1 cellular context compared by ENCODE assay signal in the genomic region with DNA sequence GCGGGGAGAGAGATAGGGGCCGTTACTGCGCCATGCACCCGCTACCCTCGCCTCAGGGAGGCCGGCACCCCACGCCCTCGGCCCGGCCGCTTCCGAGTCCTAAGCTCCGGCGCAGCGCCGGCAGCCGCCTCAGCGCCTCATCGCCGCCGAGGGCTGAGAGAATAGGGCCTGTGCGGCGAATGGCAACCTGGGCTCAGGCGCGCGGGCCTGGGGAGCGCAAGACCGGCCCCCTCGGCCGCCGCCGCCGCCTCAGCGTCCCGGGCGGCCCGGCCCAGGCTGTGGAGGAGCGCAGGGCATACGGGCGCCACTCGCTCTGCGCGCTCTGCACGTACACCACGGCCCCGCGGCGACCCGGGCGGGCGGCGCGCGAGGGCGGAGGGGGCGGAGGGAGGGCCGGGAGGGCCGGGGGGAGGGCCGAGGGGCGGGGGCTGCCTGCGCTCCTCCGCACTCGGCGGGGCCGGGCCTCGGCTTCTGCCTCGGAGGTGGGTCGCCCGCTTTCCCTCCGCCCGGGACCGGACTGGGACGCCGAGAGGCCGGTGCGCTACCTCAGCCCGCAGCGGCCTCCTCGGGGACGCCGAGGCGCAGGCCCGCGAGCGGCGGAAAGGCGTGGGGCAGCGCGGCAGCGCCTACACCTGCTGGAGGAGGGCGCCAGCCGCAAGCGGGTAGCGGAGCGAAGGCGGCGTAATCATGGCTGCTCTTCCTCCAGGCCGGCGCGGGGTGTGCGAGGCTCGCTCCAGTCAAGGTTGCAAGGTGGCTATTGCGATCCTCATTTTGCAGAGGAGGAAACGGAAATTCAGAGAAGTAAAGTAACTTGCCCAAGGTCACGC.
TF ChIP-seq lines count a peak whose summit lies in the region.

A gene (minus strand): TSS at position 317 of the 827 bp plus-strand sequence. CDS start 399 bp downstream, outside the sequence.

TF ChIP-seq in HepG2, 621 proteins besides CTCF, POLR2A, EP300 and RAD21 (continued from another document and continues in another):
- TF ChIP-seq ZNF558 (CRISPR knock-in tag; IDR thresholded peaks at IDR 0.05; ENCODE audit: borderline replicate concordance) (peak; percentile 54; the same call in 1 of the 2 replicates), HDAC2 (CRISPR knock-in tag; IDR thresholded peaks at IDR 0.05) (peak; percentile 53; the same call in 1 of the 2 replicates), ZNF616 (CRISPR knock-in tag; IDR thresholded peaks at IDR 0.05; ENCODE audit: low read depth) (peak; percentile 64; the same call in 1 of the 2 replicates), SNAPC2 (CRISPR knock-in tag; IDR thresholded peaks at IDR 0.05) (no peak), ZC3H13 (CRISPR knock-in tag; IDR thresholded peaks at IDR 0.05) (peak; percentile 60; the same call in 1 of the 2 replicates), ZFYVE20 (CRISPR knock-in tag; IDR thresholded peaks at IDR 0.05; ENCODE audit: borderline replicate concordance, low read depth) (peak; percentile 37; the same call in 1 of the 2 replicates), PHF21A (CRISPR knock-in tag; IDR thresholded peaks at IDR 0.05) (peak; percentile 46), NFATC3 (CRISPR knock-in tag; IDR thresholded peaks at IDR 0.05) (no peak), ZNF713 (CRISPR knock-in tag; IDR thresholded peaks at IDR 0.05) (no peak), ZNF652 (CRISPR knock-in tag; IDR thresholded peaks at IDR 0.05; ENCODE audit: borderline replicate concordance, low read depth) (no peak), MAFF (IDR thresholded peaks at IDR 0.05; ENCODE audit: low read depth, low read length) (no peak), ZNF615 (CRISPR knock-in tag; IDR thresholded peaks at IDR 0.05; ENCODE audit: borderline replicate concordance) (no peak), KAT8 (CRISPR knock-in tag; IDR thresholded peaks at IDR 0.05) (peak; percentile 76), ZBTB7A (CRISPR knock-in tag; IDR thresholded peaks at IDR 0.05) (no peak), ZNF260 (CRISPR knock-in tag; IDR thresholded peaks at IDR 0.05; ENCODE audit: borderline replicate concordance, low read depth) (no peak), DNMT3B (CRISPR knock-in tag; conservative IDR thresholded peaks at IDR 0.05) (no peak), ZSCAN9 (CRISPR knock-in tag; IDR thresholded peaks at IDR 0.05; ENCODE audit: borderline replicate concordance) (no peak), FOXO1 (CRISPR knock-in tag; IDR thresholded peaks at IDR 0.05) (peak; percentile 16; the same call in 1 of the 2 replicates), ZNF20 (CRISPR knock-in tag; IDR thresholded peaks at IDR 0.05) (no peak), ZNF101 (CRISPR knock-in tag; IDR thresholded peaks at IDR 0.05; ENCODE audit: borderline replicate concordance, low read depth) (no peak), ZNF841 (CRISPR knock-in tag; IDR thresholded peaks at IDR 0.05; ENCODE audit: borderline replicate concordance) (no peak), ZBTB38 (CRISPR knock-in tag; IDR thresholded peaks at IDR 0.05) (peak; percentile 85), ZNF382 (CRISPR knock-in tag; IDR thresholded peaks at IDR 0.05; ENCODE audit: borderline replicate concordance) (no peak), ZSCAN21 (CRISPR knock-in tag; IDR thresholded peaks at IDR 0.05; ENCODE audit: borderline replicate concordance) (peak; percentile 84; the same call in 1 of the 2 replicates), ZNF724P (CRISPR knock-in tag; IDR thresholded peaks at IDR 0.05; ENCODE audit: borderline replicate concordance) (peak; percentile 57; the same call in 1 of the 2 replicates), TP53 (CRISPR knock-in tag; conservative IDR thresholded peaks at IDR 0.05) (no peak), ZNF570 (CRISPR knock-in tag; IDR thresholded peaks at IDR 0.05; ENCODE audit: borderline replicate concordance) (no peak), SP5 (CRISPR knock-in tag; IDR thresholded peaks at IDR 0.05; ENCODE audit: borderline replicate concordance, low read depth) (peak; percentile 34; the same call in 1 of the 2 replicates), RFX3 (CRISPR knock-in tag; IDR thresholded peaks at IDR 0.05) (no peak), ZNF572 (CRISPR knock-in tag; IDR thresholded peaks at IDR 0.05) (no peak), NR2F2 (IDR thresholded peaks at IDR 0.05; ENCODE audit: borderline replicate concordance, low read depth) (no peak), MLLT10 (CRISPR knock-in tag; IDR thresholded peaks at IDR 0.05) (no peak), GFI1 (CRISPR knock-in tag; IDR thresholded peaks at IDR 0.05; ENCODE audit: borderline replicate concordance) (no peak; the same call in 1 of the 2 replicates), ZBTB42 (CRISPR knock-in tag; IDR thresholded peaks at IDR 0.05) (no peak), WIZ (CRISPR knock-in tag; IDR thresholded peaks at IDR 0.05) (peak; percentile 84), SRSF1 (optimal IDR thresholded peaks at IDR 0.05; ENCODE audit: low read depth, low read length) (peak; percentile 17)
- TF ChIP-seq, protein P1, sequence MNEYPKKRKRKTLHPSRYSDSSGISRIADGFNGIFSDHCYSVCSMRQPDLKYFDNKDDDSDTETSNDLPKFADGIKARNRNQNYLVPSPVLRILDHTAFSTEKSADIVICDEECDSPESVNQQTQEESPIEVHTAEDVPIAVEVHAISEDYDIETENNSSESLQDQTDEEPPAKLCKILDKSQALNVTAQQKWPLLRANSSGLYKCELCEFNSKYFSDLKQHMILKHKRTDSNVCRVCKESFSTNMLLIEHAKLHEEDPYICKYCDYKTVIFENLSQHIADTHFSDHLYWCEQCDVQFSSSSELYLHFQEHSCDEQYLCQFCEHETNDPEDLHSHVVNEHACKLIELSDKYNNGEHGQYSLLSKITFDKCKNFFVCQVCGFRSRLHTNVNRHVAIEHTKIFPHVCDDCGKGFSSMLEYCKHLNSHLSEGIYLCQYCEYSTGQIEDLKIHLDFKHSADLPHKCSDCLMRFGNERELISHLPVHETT (CRISPR knock-in tag; conservative IDR thresholded peaks at IDR 0.05) = peak; percentile 90
- TF ChIP-seq, protein P2, sequence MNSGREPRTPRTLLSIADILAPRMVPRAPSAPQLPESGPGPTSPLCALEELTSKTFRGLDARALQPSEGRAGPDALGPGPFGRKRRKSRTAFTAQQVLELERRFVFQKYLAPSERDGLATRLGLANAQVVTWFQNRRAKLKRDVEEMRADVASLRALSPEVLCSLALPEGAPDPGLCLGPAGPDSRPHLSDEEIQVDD (CRISPR knock-in tag; IDR thresholded peaks at IDR 0.05; ENCODE audit: borderline replicate concordance) = 0 out of 2 replicates have a peak, but pooled peaks have one; percentile 58
- TF ChIP-seq, protein P3, sequence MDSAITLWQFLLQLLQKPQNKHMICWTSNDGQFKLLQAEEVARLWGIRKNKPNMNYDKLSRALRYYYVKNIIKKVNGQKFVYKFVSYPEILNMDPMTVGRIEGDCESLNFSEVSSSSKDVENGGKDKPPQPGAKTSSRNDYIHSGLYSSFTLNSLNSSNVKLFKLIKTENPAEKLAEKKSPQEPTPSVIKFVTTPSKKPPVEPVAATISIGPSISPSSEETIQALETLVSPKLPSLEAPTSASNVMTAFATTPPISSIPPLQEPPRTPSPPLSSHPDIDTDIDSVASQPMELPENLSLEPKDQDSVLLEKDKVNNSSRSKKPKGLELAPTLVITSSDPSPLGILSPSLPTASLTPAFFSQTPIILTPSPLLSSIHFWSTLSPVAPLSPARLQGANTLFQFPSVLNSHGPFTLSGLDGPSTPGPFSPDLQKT (CRISPR knock-in tag; IDR thresholded peaks at IDR 0.05; ENCODE audit: borderline replicate concordance) = no peak
- TF ChIP-seq, protein P4, sequence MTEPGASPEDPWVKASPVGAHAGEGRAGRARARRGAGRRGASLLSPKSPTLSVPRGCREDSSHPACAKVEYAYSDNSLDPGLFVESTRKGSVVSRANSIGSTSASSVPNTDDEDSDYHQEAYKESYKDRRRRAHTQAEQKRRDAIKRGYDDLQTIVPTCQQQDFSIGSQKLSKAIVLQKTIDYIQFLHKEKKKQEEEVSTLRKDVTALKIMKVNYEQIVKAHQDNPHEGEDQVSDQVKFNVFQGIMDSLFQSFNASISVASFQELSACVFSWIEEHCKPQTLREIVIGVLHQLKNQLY (CRISPR knock-in tag; IDR thresholded peaks at IDR 0.05) = no peak
- TF ChIP-seq, protein P5, sequence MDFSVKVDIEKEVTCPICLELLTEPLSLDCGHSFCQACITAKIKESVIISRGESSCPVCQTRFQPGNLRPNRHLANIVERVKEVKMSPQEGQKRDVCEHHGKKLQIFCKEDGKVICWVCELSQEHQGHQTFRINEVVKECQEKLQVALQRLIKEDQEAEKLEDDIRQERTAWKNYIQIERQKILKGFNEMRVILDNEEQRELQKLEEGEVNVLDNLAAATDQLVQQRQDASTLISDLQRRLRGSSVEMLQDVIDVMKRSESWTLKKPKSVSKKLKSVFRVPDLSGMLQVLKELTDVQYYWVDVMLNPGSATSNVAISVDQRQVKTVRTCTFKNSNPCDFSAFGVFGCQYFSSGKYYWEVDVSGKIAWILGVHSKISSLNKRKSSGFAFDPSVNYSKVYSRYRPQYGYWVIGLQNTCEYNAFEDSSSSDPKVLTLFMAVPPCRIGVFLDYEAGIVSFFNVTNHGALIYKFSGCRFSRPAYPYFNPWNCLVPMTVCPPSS (IDR thresholded peaks at IDR 0.05) = no peak
- TF ChIP-seq, protein P6, sequence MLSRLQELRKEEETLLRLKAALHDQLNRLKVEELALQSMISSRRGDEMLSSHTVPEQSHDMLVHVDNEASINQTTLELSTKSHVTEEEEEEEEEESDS (CRISPR knock-in tag; IDR thresholded peaks at IDR 0.05; ENCODE audit: borderline replicate concordance) = 0 out of 2 replicates have a peak, but pooled peaks have one; percentile 45
- TF ChIP-seq, protein P7, sequence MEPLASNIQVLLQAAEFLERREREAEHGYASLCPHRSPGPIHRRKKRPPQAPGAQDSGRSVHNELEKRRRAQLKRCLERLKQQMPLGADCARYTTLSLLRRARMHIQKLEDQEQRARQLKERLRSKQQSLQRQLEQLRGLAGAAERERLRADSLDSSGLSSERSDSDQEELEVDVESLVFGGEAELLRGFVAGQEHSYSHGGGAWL (CRISPR knock-in tag; IDR thresholded peaks at IDR 0.05) = peak; percentile 92
- TF ChIP-seq, protein P8, sequence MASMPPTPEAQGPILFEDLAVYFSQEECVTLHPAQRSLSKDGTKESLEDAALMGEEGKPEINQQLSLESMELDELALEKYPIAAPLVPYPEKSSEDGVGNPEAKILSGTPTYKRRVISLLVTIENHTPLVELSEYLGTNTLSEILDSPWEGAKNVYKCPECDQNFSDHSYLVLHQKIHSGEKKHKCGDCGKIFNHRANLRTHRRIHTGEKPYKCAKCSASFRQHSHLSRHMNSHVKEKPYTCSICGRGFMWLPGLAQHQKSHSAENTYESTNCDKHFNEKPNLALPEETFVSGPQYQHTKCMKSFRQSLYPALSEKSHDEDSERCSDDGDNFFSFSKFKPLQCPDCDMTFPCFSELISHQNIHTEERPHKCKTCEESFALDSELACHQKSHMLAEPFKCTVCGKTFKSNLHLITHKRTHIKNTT (CRISPR knock-in tag; IDR thresholded peaks at IDR 0.05) = no peak
- TF ChIP-seq, protein P9, sequence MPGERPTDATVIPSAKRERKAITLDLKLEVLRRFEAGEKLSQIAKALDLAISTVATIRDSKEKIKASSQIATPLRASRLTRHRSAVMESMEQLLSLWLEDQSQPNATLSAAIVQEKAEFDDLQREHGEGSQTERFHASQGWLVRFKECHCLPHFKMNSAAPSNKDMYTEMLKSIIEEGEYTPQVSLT (CRISPR knock-in tag; IDR thresholded peaks at IDR 0.05; ENCODE audit: borderline replicate concordance, low read depth) = no peak
- TF ChIP-seq, protein P10, sequence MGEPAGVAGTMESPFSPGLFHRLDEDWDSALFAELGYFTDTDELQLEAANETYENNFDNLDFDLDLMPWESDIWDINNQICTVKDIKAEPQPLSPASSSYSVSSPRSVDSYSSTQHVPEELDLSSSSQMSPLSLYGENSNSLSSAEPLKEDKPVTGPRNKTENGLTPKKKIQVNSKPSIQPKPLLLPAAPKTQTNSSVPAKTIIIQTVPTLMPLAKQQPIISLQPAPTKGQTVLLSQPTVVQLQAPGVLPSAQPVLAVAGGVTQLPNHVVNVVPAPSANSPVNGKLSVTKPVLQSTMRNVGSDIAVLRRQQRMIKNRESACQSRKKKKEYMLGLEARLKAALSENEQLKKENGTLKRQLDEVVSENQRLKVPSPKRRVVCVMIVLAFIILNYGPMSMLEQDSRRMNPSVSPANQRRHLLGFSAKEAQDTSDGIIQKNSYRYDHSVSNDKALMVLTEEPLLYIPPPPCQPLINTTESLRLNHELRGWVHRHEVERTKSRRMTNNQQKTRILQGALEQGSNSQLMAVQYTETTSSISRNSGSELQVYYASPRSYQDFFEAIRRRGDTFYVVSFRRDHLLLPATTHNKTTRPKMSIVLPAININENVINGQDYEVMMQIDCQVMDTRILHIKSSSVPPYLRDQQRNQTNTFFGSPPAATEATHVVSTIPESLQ (CRISPR knock-in tag; conservative IDR thresholded peaks at IDR 0.05) = 0 out of 2 replicates have a peak, but pooled peaks have one; percentile 29
- TF ChIP-seq, protein P11, sequence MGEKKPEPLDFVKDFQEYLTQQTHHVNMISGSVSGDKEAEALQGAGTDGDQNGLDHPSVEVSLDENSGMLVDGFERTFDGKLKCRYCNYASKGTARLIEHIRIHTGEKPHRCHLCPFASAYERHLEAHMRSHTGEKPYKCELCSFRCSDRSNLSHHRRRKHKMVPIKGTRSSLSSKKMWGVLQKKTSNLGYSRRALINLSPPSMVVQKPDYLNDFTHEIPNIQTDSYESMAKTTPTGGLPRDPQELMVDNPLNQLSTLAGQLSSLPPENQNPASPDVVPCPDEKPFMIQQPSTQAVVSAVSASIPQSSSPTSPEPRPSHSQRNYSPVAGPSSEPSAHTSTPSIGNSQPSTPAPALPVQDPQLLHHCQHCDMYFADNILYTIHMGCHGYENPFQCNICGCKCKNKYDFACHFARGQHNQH (CRISPR knock-in tag; IDR thresholded peaks at IDR 0.05) = no peak
- TF ChIP-seq, protein P12, sequence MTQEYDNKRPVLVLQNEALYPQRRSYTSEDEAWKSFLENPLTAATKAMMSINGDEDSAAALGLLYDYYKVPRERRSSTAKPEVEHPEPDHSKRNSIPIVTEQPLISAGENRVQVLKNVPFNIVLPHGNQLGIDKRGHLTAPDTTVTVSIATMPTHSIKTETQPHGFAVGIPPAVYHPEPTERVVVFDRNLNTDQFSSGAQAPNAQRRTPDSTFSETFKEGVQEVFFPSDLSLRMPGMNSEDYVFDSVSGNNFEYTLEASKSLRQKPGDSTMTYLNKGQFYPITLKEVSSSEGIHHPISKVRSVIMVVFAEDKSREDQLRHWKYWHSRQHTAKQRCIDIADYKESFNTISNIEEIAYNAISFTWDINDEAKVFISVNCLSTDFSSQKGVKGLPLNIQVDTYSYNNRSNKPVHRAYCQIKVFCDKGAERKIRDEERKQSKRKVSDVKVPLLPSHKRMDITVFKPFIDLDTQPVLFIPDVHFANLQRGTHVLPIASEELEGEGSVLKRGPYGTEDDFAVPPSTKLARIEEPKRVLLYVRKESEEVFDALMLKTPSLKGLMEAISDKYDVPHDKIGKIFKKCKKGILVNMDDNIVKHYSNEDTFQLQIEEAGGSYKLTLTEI (CRISPR knock-in tag; conservative IDR thresholded peaks at IDR 0.05) = no peak
- TF ChIP-seq, protein P13, sequence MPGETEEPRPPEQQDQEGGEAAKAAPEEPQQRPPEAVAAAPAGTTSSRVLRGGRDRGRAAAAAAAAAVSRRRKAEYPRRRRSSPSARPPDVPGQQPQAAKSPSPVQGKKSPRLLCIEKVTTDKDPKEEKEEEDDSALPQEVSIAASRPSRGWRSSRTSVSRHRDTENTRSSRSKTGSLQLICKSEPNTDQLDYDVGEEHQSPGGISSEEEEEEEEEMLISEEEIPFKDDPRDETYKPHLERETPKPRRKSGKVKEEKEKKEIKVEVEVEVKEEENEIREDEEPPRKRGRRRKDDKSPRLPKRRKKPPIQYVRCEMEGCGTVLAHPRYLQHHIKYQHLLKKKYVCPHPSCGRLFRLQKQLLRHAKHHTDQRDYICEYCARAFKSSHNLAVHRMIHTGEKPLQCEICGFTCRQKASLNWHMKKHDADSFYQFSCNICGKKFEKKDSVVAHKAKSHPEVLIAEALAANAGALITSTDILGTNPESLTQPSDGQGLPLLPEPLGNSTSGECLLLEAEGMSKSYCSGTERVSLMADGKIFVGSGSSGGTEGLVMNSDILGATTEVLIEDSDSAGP (CRISPR knock-in tag; IDR thresholded peaks at IDR 0.05; ENCODE audit: borderline replicate concordance) = peak; percentile 92
